Comparison of ENCODE assay signal across 6 cellular contexts in the genomic region with DNA sequence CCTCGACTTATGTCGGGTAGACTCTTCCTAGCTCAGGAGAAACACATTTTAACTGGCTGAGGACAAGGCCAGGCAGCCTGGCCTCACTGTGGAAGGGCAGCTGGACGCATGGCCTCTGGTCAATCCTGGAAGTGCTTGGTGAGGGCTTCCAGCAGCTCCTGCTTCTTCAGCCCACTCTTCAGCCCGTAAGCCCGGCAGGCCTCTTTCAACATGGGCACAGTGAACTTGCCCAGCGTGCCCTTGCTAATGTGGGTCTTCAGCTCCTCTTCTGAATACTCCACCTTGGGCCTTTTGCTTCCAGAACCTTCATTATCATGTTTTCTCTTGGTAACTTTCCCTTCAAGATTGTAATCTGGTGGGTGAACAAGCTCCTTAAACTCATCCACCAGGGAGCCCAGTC.
A peak's percentile ranks its signal among the peaks of the same experiment; 100 is the strongest.
DNase-seq lines count a peak whose midpoint lies in the region; FAIRE-seq and TF ChIP-seq lines count a peak whose summit lies in the region.
"Not testable (repeated sequence)": the region's sequence is repeated elsewhere in the genome, so short reads cannot be mapped to it uniquely, and the experiment has no call there.

No MANE protein-coding gene starts in this region.

- not testable (repeated sequence) for H3K4me3 ChIP-seq in spleen, vagina

- H3K4me1 ChIP-seq in spleen, vagina: not testable (repeated sequence)

- not testable (repeated sequence) for H3K9me3 ChIP-seq in spleen, vagina

- FAIRE-seq in GM19239 (lab: Jason Lieb, UNC): peak; percentile 11

- not testable (repeated sequence) for DNase-seq in GM19239 (ENCODE audit: insufficient read length, low spot score)
- DNase-seq in ecto neural progenitor cell (ENCODE audit: low spot score) (peak; percentile 12), islet precursor cell (peak; percentile 20), mesenteric fat pad (ENCODE audit: low spot score) (peak; percentile 51), spleen (peak; percentile 9), vagina (ENCODE audit: extremely low spot score in 2 of 2) (peak; percentile 40)

- not testable (repeated sequence) for H3K36me3 ChIP-seq in spleen, vagina

- 64 to 90% (median 73%) methylated on average over 2 to 6 of the region's 6 CpGs for WGBS in spleen, 5 donors

- not testable (repeated sequence) for H3K27ac ChIP-seq in spleen, vagina

- not testable (repeated sequence) for TF ChIP-seq CTCF in spleen (IDR thresholded peaks at IDR 0.05 in 8 of 11, conservative IDR thresholded peaks at IDR 0.05 in 3 of 11); vagina (IDR thresholded peaks at IDR 0.05)

- not testable (repeated sequence) for H3K27me3 ChIP-seq in spleen (replicated peaks in 1 of 7); vagina

- intact Hi-C loops in spleen (cut with DNase I; ENCODE audit: low total_unique reads); vagina (cut with DNase I): not testable (repeated sequence)

- not testable (repeated sequence) for TF ChIP-seq POLR2A in spleen (IDR thresholded peaks at IDR 0.05); vagina (IDR thresholded peaks at IDR 0.05)
